Comparison of ENCODE assay signal across 8 cellular contexts in genomic region chr7:82729172-82730030, GRCh38.
DNase-seq lines count a peak whose midpoint lies in the region; ATAC-seq, FAIRE-seq and TF ChIP-seq lines count a peak whose summit lies in the region.

No MANE protein-coding gene starts in this region.

- H3K4me3 Mint-ChIP-seq in activated CD4-positive, alpha-beta memory T cell treated with anti-CD3 and anti-CD28 coated beads, Interleukin-2, amount 10 ng/mL, durations not matched to agents 7 days and 5 days: no peak overlapping the region

- no peaks in the 10 kb centered on the region for H3K36me3 Mint-ChIP-seq in activated CD4-positive, alpha-beta memory T cell treated with anti-CD3 and anti-CD28 coated beads, Interleukin-2, amount 10 ng/mL, durations not matched to agents 7 days and 5 days (ENCODE audit: low read depth)

- H3K27ac Mint-ChIP-seq in activated CD4-positive, alpha-beta memory T cell treated with anti-CD3 and anti-CD28 coated beads, Interleukin-2, amount 10 ng/mL, durations not matched to agents 7 days and 5 days: no peak overlapping the region

- no peak for ATAC-seq in HG03025 (IDR thresholded peaks at IDR 0.05; ENCODE audit: low FRiP score, unreplicated experiment)

- TF ChIP-seq CTCF in WERI-Rb-1 (IDR thresholded peaks at IDR 0.05; ENCODE audit: low read depth, low read length) (peak; percentile 35; the same call in 1 of the 2 replicates), kidney (IDR thresholded peaks at IDR 0.05; ENCODE audit: borderline replicate concordance, extremely low read depth, insufficient read depth) (peak; percentile 48)

- peak; percentile 85 for DNase-seq in DMS 273 (lab: John Stamatoyannopoulos, UW; ENCODE audit: unreplicated experiment)
- no peak for DNase-seq in DMS 273 treated with DMSO at 0.1 percent for 48 hours (lab: John Stamatoyannopoulos, UW)
- peak; percentile 8 for DNase-seq in NCI-H1694 (lab: John Stamatoyannopoulos, UW)
- peak; percentile 14 for DNase-seq in WERI-Rb-1
- no peak for DNase-seq in kidney
- DNase-seq in foreskin melanocyte: no peak
- DNase-seq in activated CD4-positive, alpha-beta memory T cell treated with anti-CD3 and anti-CD28 coated beads, Interleukin-2, amount 10 ng/mL, durations not matched to agents 7 days and 5 days: no peak

- POLR2A ChIA-PET in activated CD4-positive, alpha-beta memory T cell treated with anti-CD3 and anti-CD28 coated beads, Interleukin-2, amount 10 ng/mL, durations not matched to agents 7 days and 5 days (lab: Charles Lee): no interaction called here

- CTCF ChIA-PET in activated CD4-positive, alpha-beta memory T cell treated with anti-CD3 and anti-CD28 coated beads, Interleukin-2, amount 10 ng/mL, durations not matched to agents 7 days and 5 days (lab: Charles Lee): no interaction called here

- H3K4me1 Mint-ChIP-seq in activated CD4-positive, alpha-beta memory T cell treated with anti-CD3 and anti-CD28 coated beads, Interleukin-2, amount 10 ng/mL, durations not matched to agents 7 days and 5 days: no peaks in the 10 kb centered on the region

- intact Hi-C loops in kidney (cut with DNase I): no loop called here

- H3K4me1 ChIP-seq in kidney (ENCODE audit: control insufficient read depth in 1 of 2, insufficient read depth in 1 of 2, low read depth in 1 of 2, low read length in 2 of 2): no peaks in the 10 kb centered on the region

- H3K9ac ChIP-seq in kidney (ENCODE audit: low read length in 2 of 2): no peak overlapping the region

- no peaks in the 10 kb centered on the region for H3K9me3 ChIP-seq in WERI-Rb-1 (ENCODE audit: severe bottlenecking)
- no peaks in the 10 kb centered on the region for H3K9me3 ChIP-seq in kidney (ENCODE audit: control insufficient read depth in 1 of 2, low read length in 2 of 2)

- H3K27ac ChIP-seq in WERI-Rb-1 (no peak overlapping the region), kidney (ENCODE audit: low read depth in 2 of 2, low read length in 2 of 2) (no peak overlapping the region)

- FAIRE-seq in kidney (lab: Jason Lieb, UNC): peak; percentile 95

- no peak overlapping the region for H3K4me3 ChIP-seq in WERI-Rb-1 (ENCODE audit: low read depth, low read length)
- H3K4me3 ChIP-seq in kidney (ENCODE audit: low read length in 2 of 2): no peak overlapping the region

- H3K9me3 Mint-ChIP-seq in activated CD4-positive, alpha-beta memory T cell treated with anti-CD3 and anti-CD28 coated beads, Interleukin-2, amount 10 ng/mL, durations not matched to agents 7 days and 5 days: no peaks in the 10 kb centered on the region

- H3K27me3 ChIP-seq in WERI-Rb-1 (ENCODE audit: insufficient read depth, low read depth, severe bottlenecking): no peaks in the 10 kb centered on the region

- H3K36me3 ChIP-seq in WERI-Rb-1 (no peaks in the 10 kb centered on the region), kidney (ENCODE audit: control insufficient read depth in 1 of 2, insufficient read depth in 2 of 2, low read length in 2 of 2) (no peaks in the 10 kb centered on the region)

- no peaks in the 10 kb centered on the region for H3K27me3 Mint-ChIP-seq in activated CD4-positive, alpha-beta memory T cell treated with anti-CD3 and anti-CD28 coated beads, Interleukin-2, amount 10 ng/mL, durations not matched to agents 7 days and 5 days

Comparison
In these comparisons a context has a peak if more than half of its experiments do, and no peak if none do; other contexts are left out.
1. DNase-seq: peak in DMS 273 (single experiment), NCI-H1694 (single experiment) and WERI-Rb-1 (single experiment); none in DMS 273 treated with DMSO at 0.1 percent for 48 hours (single experiment), kidney (single experiment), foreskin melanocyte (single experiment) and activated CD4-positive, alpha-beta memory T cell treated with anti-CD3 and anti-CD28 coated beads, Interleukin-2, amount 10 ng/mL, durations not matched to agents 7 days and 5 days (single experiment).